ENCODE assay signal across 8 cellular contexts in the genomic region with DNA sequence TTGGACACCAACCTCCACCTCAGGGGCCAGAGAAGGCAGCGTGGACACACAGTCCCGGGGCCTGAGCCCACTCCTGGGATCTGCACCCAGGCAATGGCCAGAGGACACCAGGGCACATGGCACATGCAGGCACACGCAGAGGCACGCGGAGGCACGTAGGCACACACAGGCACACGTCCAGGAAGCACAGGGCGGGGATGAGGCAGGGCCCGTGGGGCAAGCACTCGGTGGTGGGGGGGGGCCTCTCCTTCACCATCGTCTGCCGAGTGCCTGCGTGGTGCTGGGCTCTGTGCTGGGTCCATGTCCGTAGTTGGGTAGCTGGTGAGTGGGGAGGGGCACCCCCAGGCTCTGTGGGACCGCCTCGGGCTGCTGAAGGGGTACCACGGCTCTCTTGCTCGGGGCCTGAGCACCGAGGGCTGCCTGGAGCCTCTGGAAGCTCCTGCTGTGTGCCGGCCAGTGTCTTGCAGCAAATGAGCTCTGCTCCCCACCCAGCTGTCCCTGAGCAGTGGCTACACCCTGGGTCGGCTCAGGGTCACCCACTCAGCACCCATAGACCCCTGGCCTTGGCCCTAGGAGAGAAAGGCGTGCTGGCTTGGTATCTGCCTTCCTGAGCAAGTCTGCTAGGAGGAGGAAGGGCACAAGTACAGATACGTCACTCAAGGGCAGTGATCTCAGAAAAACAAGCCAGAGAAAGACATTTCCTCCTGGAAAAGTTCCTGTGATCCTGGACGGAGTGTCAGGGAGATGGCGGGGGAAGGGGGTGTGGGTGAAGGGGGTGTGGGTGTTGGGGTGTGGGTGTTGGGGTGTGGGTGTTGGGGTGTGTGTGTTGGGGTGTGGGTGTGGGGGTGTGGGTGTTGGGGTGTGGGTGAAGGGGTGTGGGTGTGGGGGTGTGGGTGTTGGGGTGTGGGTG. TPM values are rescaled to one million over a fixed set of nuclear protein-coding genes. Genes with fewer than 3 reads are reported as not detected.
DNase-seq lines count a peak whose midpoint lies in the region; ATAC-seq and TF ChIP-seq lines count a peak whose summit lies in the region.

No MANE protein-coding gene starts in this region.

- peak overlapping the region; percentile 63 for H3K27ac ChIP-seq in neuronal stem cell (replicated peaks; ENCODE audit: low read length)

- no peaks in the 10 kb centered on the region for H3K4me1 Mint-ChIP-seq in T-helper 2 cell treated with Interferon-gamma antibody and Interleukin-4, amounts not matched to agents 5 μg/mL and 100 μg/mL, for 36 hours (ENCODE audit: low read depth)

- peak overlapping the region; percentile 64 for H3K18ac ChIP-seq in neuronal stem cell (ENCODE audit: low read length)

- peak overlapping the region; percentile 25 for H2AFZ ChIP-seq in neuronal stem cell (ENCODE audit: low read length)

- no peak overlapping the region for H4K91ac ChIP-seq in neuronal stem cell (ENCODE audit: low read depth, low read length, poor library complexity)

- no peak overlapping the region for H3K4me3 ChIP-seq in epithelial cell of esophagus (ENCODE audit: low read length)
- H3K4me3 ChIP-seq in neuronal stem cell (ENCODE audit: low read length in 2 of 2): no peak overlapping the region

- DNase-seq in G401 (ENCODE audit: low spot score) (peak; percentile 38), epithelial cell of esophagus (ENCODE audit: low read depth) (peak; percentile 48), neuronal stem cell (ENCODE audit: low spot score) (no peak), GM10266 (ENCODE audit: extremely low spot score) (no peak), NCI-H1930 (lab: John Stamatoyannopoulos, UW) (no peak), kidney glomerular epithelial cell (lab: John Stamatoyannopoulos, UW) (no peak)
- no peak for DNase-seq in T-helper 2 cell treated with Interferon-gamma antibody and Interleukin-4, amounts not matched to agents 5 μg/mL and 100 μg/mL, for 36 hours (ENCODE audit: low spot score)

- in situ Hi-C loops in G401 (cut with HindIII; ENCODE audit: low sequenced_read_pairs): no loop called here

- H3K14ac ChIP-seq in neuronal stem cell (ENCODE audit: low read length): no peak overlapping the region

- H3K23ac ChIP-seq in neuronal stem cell (ENCODE audit: low read depth, low read length, poor library complexity): peak overlapping the region; percentile 80

- H3K27ac Mint-ChIP-seq in T-helper 2 cell treated with Interferon-gamma antibody and Interleukin-4, amounts not matched to agents 5 μg/mL and 100 μg/mL, for 36 hours: peak overlapping the region; percentile 78

- H3K9me3 ChIP-seq in neuronal stem cell (replicated peaks in 1 of 2; ENCODE audit: control insufficient read depth in 2 of 2, insufficient read depth in 1 of 2, low read depth in 1 of 2, low read length in 2 of 2): no peaks in the 10 kb centered on the region

- H3K4ac ChIP-seq in neuronal stem cell (ENCODE audit: low read length): no peak overlapping the region

- peak overlapping the region; percentile 74 for H2AK5ac ChIP-seq in neuronal stem cell (ENCODE audit: low read depth, low read length)

- no peak overlapping the region for H2BK12ac ChIP-seq in neuronal stem cell (ENCODE audit: low read length)

- H4K8ac ChIP-seq in neuronal stem cell (ENCODE audit: low read depth, low read length): peak overlapping the region; percentile 43

- no peaks in the 10 kb centered on the region for H3K36me3 ChIP-seq in neuronal stem cell (replicated peaks in 1 of 2; ENCODE audit: control insufficient read depth in 2 of 2, insufficient read depth in 2 of 2, low read length in 2 of 2)

- peaks cover 1% of the 10 kb centered on the region for H3K79me1 ChIP-seq in neuronal stem cell (ENCODE audit: low read depth, low read length)

- peaks cover 0 to 17% of the 10 kb centered on the region in 2 donors for H3K4me1 ChIP-seq in neuronal stem cell (ENCODE audit: control insufficient read depth in 2 of 2, insufficient read depth in 1 of 2, low read depth in 1 of 2, low read length in 2 of 2)

- H3K9ac ChIP-seq in neuronal stem cell (ENCODE audit: low read depth, low read length, poor library complexity): no peak overlapping the region

- no peak for ATAC-seq in GM21528 (IDR thresholded peaks at IDR 0.05; ENCODE audit: low FRiP score, unreplicated experiment)

- peak overlapping the region; percentile 67 for H2BK15ac ChIP-seq in neuronal stem cell (ENCODE audit: low read length)

- H3K4me2 ChIP-seq in neuronal stem cell (ENCODE audit: insufficient read depth, low read length, poor library complexity, severe bottlenecking): no peak overlapping the region

- no peaks in the 10 kb centered on the region for H3K9me3 Mint-ChIP-seq in T-helper 2 cell treated with Interferon-gamma antibody and Interleukin-4, amounts not matched to agents 5 μg/mL and 100 μg/mL, for 36 hours

- no peak overlapping the region for H3K4me3 Mint-ChIP-seq in T-helper 2 cell treated with Interferon-gamma antibody and Interleukin-4, amounts not matched to agents 5 μg/mL and 100 μg/mL, for 36 hours

- H3K27me3 ChIP-seq in neuronal stem cell (ENCODE audit: control insufficient read depth in 3 of 3, insufficient read depth in 3 of 3, low read depth in 1 of 3, low read length in 3 of 3): peaks cover 0 to 6% (median 0%) of the 10 kb centered on the region in 3 experiments

- H2BK5ac ChIP-seq in neuronal stem cell (ENCODE audit: low read length): peak overlapping the region; percentile 13

- no peaks in the 10 kb centered on the region for H3K27me3 Mint-ChIP-seq in T-helper 2 cell treated with Interferon-gamma antibody and Interleukin-4, amounts not matched to agents 5 μg/mL and 100 μg/mL, for 36 hours (ENCODE audit: low read depth)

- no CpG with 5 or more reads among the region's 25 CpGs for WGBS in neuronal stem cell (ENCODE audit: extremely low coverage in 2 of 2, insufficient read length in 2 of 2, insufficient replicate concordance in 1 of 2), 2 donors

- peaks cover 3% of the 10 kb centered on the region for H3K36me3 Mint-ChIP-seq in T-helper 2 cell treated with Interferon-gamma antibody and Interleukin-4, amounts not matched to agents 5 μg/mL and 100 μg/mL, for 36 hours (ENCODE audit: low read depth)

- no peak for TF ChIP-seq CTCF in epithelial cell of esophagus (IDR thresholded peaks at IDR 0.05; ENCODE audit: insufficient read depth, low read depth, low read length, missing control alignments)
- TF ChIP-seq CTCF in GM10266 (IDR thresholded peaks at IDR 0.05; ENCODE audit: control insufficient read depth, insufficient read depth, low read depth, missing control alignments): no peak

- no peak overlapping the region for H2BK120ac ChIP-seq in neuronal stem cell (ENCODE audit: low read depth, low read length)

RNA-seq across cellular contexts. Expression of a gene that starts 26.5 kb away (rescaled TPM):
- total RNA-seq in G401 (2014; rRNA removed; shearing (Covaris generic)): not detected in 2 replicates
- polyA plus RNA-seq in neuronal stem cell (2013, experiment 1 of 2): not detected
- polyA plus RNA-seq in neuronal stem cell (2013, experiment 2 of 2): not detected

RNA-seq across cellular contexts. Expression of a gene that starts 37.3 kb away (rescaled TPM):
- total RNA-seq in G401 (2014; rRNA removed; shearing (Covaris generic)): 0.62 TPM in 1 of 2 replicates, not detected in the other
- not detected for polyA plus RNA-seq in neuronal stem cell (2013, experiment 1 of 2)
- polyA plus RNA-seq in neuronal stem cell (2013, experiment 2 of 2): not detected

Comparison
In these comparisons a context has a peak if more than half of its experiments do, and no peak if none do; other contexts are left out.
1. DNase-seq: peak in G401 (single experiment) and epithelial cell of esophagus (single experiment); none in T-helper 2 cell treated with Interferon-gamma antibody and Interleukin-4, amounts not matched to agents 5 μg/mL and 100 μg/mL, for 36 hours (single experiment), neuronal stem cell (single experiment), GM10266 (single experiment), NCI-H1930 (0 of 2) and kidney glomerular epithelial cell (single experiment).